1 cellular context compared by ENCODE assay signal in genomic region chr1:170175032-170175431, GRCh38.
TF ChIP-seq lines count a peak whose summit lies in the region.

No MANE protein-coding gene starts in this region.

TF ChIP-seq in K562, 482 proteins besides CTCF, POLR2A, EP300 and RAD21 (continued from another document):
- TF ChIP-seq HMBOX1 (IDR thresholded peaks at IDR 0.05) (peak; percentile 90), EGR1 (conservative IDR thresholded peaks at IDR 0.05) (no peak), BDP1 (IDR thresholded peaks at IDR 0.05; ENCODE audit: insufficient read depth, insufficient read length) (no peak), CEBPG (CRISPR knock-in tag; IDR thresholded peaks at IDR 0.05) (no peak), CEBPG (tag; conservative IDR thresholded peaks at IDR 0.05 in 1 of 2, IDR thresholded peaks at IDR 0.05 in 1 of 2) (peak in 1 of 2 experiments; percentile 47; a peak in 1 of 4 replicates), ZBTB11 (CRISPR knock-in tag; IDR thresholded peaks at IDR 0.05) (0 out of 6 replicates have a peak, but pooled peaks of 1 of the 3 experiments have one; percentile 17)
